Comparison of ENCODE assay signal across 8 cellular contexts in the genomic region with DNA sequence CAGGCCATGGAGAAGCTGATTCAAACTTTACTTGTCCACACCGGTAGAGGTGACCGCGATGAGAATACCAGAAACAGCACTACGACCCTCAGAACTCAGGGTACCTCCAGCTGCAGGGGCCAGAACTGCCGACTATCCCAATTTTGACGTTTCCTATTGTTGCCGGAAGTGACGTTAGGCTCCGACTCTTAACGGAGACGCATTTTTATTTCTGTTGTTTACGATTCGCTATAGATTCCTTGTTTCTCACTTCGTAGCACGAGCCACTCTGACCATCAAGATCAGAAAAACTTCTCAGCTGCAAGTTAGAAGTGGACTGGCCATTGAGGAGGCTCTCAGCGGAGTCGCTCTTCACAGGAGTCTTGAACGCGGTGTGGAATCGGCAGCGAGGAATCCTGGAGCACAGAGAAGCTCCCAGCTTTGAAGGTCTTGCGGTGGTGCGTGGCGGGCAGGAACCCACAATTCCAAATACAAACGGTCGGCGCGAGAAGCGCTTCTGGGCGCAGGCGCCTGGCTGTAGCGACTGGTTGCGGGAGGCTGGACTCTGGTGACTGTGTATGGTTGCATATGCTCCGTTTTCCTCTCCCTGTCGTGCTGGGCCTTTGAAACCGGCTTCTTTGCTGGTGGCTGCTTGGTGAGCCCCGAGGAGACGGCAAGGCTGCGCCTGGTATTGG. TPM values are rescaled to one million over a fixed set of nuclear protein-coding genes. Genes with fewer than 3 reads are reported as not detected.
DNase-seq lines count a peak whose midpoint lies in the region; FAIRE-seq and TF ChIP-seq lines count a peak whose summit lies in the region.

A gene with protein sequence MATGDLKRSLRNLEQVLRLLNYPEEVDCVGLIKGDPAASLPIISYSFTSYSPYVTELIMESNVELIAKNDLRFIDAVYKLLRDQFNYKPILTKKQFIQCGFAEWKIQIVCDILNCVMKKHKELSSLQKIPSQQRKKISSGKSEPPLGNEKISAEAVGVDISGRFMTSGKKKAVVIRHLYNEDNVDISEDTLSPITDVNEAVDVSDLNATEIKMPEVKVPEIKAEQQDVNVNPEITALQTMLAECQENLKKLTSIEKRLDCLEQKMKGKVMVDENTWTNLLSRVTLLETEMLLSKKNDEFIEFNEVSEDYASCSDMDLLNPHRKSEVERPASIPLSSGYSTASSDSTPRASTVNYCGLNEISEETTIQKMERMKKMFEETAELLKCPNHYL (plus strand): TSS at position 405 of the 674 bp plus-strand sequence. CDS start 15,211 bp downstream, outside the sequence.
A gene with protein sequence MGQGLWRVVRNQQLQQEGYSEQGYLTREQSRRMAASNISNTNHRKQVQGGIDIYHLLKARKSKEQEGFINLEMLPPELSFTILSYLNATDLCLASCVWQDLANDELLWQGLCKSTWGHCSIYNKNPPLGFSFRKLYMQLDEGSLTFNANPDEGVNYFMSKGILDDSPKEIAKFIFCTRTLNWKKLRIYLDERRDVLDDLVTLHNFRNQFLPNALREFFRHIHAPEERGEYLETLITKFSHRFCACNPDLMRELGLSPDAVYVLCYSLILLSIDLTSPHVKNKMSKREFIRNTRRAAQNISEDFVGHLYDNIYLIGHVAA (minus strand): TSS at position 161 of the 674 bp plus-strand sequence. CDS start 20,575 bp downstream, outside the sequence.

- no peak within 1 kb of the TSS; the same call in 1 of the 2 replicates for H3K4ac ChIP-seq in H9 (ENCODE audit: low read depth, low read length)

- peak; percentile 48 for FAIRE-seq in G401.6 (lab: Jason Lieb, UNC)

- peak within 1 kb of the TSS; percentile 97 for H2BK120ac ChIP-seq in H9 (ENCODE audit: low read depth, low read length, poor library complexity, severe bottlenecking)

- H3K9ac ChIP-seq in H9 (ENCODE audit: extremely low read depth, insufficient read length, low read length) = peak within 1 kb of the TSS; percentile 100
- H3K9ac ChIP-seq in SK-N-MC (ENCODE audit: insufficient read length) = peak within 1 kb of the TSS; percentile 100

- no peaks in the 10 kb centered on the region; a peak in 1 of 5 replicates for H3K9me3 Mint-ChIP-seq in H9
- no peaks in the 10 kb centered on the region for H3K9me3 Mint-ChIP-seq in activated naive CD4-positive, alpha-beta T cell treated with anti-CD3 and anti-CD28 coated beads, Interleukin-2, amount 10 ng/mL, durations not matched to agents 7 days and 5 days

- no peak within 1 kb of the TSS for H2BK15ac ChIP-seq in H9 (ENCODE audit: low read depth, low read length)

- H2AK5ac ChIP-seq in H9 (ENCODE audit: insufficient read length, low read length) = no peak within 1 kb of the TSS

- no CpG with 5 or more reads among the region's 39 CpGs for WGBS in H9 (ENCODE audit: extremely low coverage, insufficient read length, low lambda C conversion rate)
- under 1% methylated on average over 21 of the region's 39 CpGs for WGBS in suprapubic skin

- H3K18ac ChIP-seq in H9 (ENCODE audit: insufficient read length, low read depth, low read length) = peak within 1 kb of the TSS; percentile 100

- no peak for TF ChIP-seq EP300 in suprapubic skin (IDR thresholded peaks at IDR 0.05)

- H4K91ac ChIP-seq in H9 (ENCODE audit: insufficient read length, low read depth, low read length) = no peak within 1 kb of the TSS

- peak within 1 kb of the TSS; percentile 99 for H3K4me3 ChIP-seq in SK-N-MC
- peak within 1 kb of the TSS; percentile 82 for H3K4me3 ChIP-seq in suprapubic skin

- H2BK20ac ChIP-seq in H9 (ENCODE audit: low read depth, low read length, poor library complexity, severe bottlenecking) = peak within 1 kb of the TSS; percentile 85

- H3K56ac ChIP-seq in H9 (ENCODE audit: insufficient read length, low read depth, low read length) = peak within 1 kb of the TSS; percentile 99

- peak within 1 kb of the TSS; percentile 99 for H3T11ph ChIP-seq in H9 (ENCODE audit: low read length)

- CTCF ChIA-PET in activated naive CD4-positive, alpha-beta T cell treated with anti-CD3 and anti-CD28 coated beads, Interleukin-2, amount 10 ng/mL, durations not matched to agents 7 days and 5 days (lab: Charles Lee) = interaction anchor here (1.5 kb wide), 1 partner anchor 35 kb away, joined by 3 read pairs; no protein-coding TSS in a partner anchor

- TF ChIP-seq CTCF in H9 (conservative IDR thresholded peaks at IDR 0.05) (no peak), suprapubic skin (IDR thresholded peaks at IDR 0.05) (no peak)

- peak within 1 kb of the TSS; percentile 100 for H2BK12ac ChIP-seq in H9 (ENCODE audit: insufficient read length, low read depth, low read length)

- no peak within 1 kb of the TSS for H3K23ac ChIP-seq in H9 (ENCODE audit: insufficient read length, low read depth, low read length)

- H3K27ac ChIP-seq in H9 (ENCODE audit: insufficient read length, low read depth, low read length) (peak within 1 kb of the TSS; percentile 97), SK-N-MC (peak within 1 kb of the TSS; percentile 99), suprapubic skin (peak within 1 kb of the TSS; percentile 100)

- H3K14ac ChIP-seq in H9 (ENCODE audit: insufficient read depth, low read length) = peak within 1 kb of the TSS; percentile 100

- peaks cover 4% of the 10 kb centered on the region for H3K79me2 ChIP-seq in H9 (ENCODE audit: insufficient read depth, low read length)

- H3K4me1 Mint-ChIP-seq in H9 = peaks cover 11 to 20% of the 10 kb centered on the region in 2 experiments
- peaks cover 59% of the 10 kb centered on the region for H3K4me1 Mint-ChIP-seq in activated naive CD4-positive, alpha-beta T cell treated with anti-CD3 and anti-CD28 coated beads, Interleukin-2, amount 10 ng/mL, durations not matched to agents 7 days and 5 days

- no peaks in the 10 kb centered on the region; a peak in 1 of 7 replicates for H3K36me3 Mint-ChIP-seq in H9 (ENCODE audit: insufficient read depth in 1 of 3, low read depth in 3 of 3)
- peaks cover 15% of the 10 kb centered on the region for H3K36me3 Mint-ChIP-seq in activated naive CD4-positive, alpha-beta T cell treated with anti-CD3 and anti-CD28 coated beads, Interleukin-2, amount 10 ng/mL, durations not matched to agents 7 days and 5 days

- H4K20me1 ChIP-seq in H9 (ENCODE audit: control insufficient read depth, insufficient read depth, insufficient read length) = no peaks in the 10 kb centered on the region

- peak within 1 kb of the TSS; percentile 100 for H4K5ac ChIP-seq in H9 (ENCODE audit: insufficient read length, low read depth, low read length)

- H3K27me3 ChIP-seq in H9 (ENCODE audit: insufficient read depth, low read length) (no peaks in the 10 kb centered on the region), suprapubic skin (no peaks in the 10 kb centered on the region)

- peak within 1 kb of the TSS; percentile 84 for H3K4me2 ChIP-seq in H9 (ENCODE audit: insufficient read depth, insufficient read length, low read length)

- peaks cover 5% of the 10 kb centered on the region for H3K79me1 ChIP-seq in H9 (ENCODE audit: insufficient read depth, low read depth, low read length, poor library complexity, severe bottlenecking)

- peaks cover 5% of the 10 kb centered on the region for H3K23me2 ChIP-seq in H9 (ENCODE audit: insufficient read length, low read depth, low read length, poor library complexity, severe bottlenecking)

- H3K4me1 ChIP-seq in H9 (ENCODE audit: insufficient read depth, low read length) (no peaks in the 10 kb centered on the region), suprapubic skin (peaks cover 38% of the 10 kb centered on the region)

- peak within 1 kb of the TSS; percentile 100 for H3K27ac Mint-ChIP-seq in H9
- H3K27ac Mint-ChIP-seq in activated naive CD4-positive, alpha-beta T cell treated with anti-CD3 and anti-CD28 coated beads, Interleukin-2, amount 10 ng/mL, durations not matched to agents 7 days and 5 days = peak within 1 kb of the TSS; percentile 100

- H3K9me3 ChIP-seq in H9 (ENCODE audit: control insufficient read depth, low read depth, low read length) (no peaks in the 10 kb centered on the region), SK-N-MC (ENCODE audit: low read depth, low read length) (peaks cover 7% of the 10 kb centered on the region; the same call in 1 of the 2 replicates), suprapubic skin (no peaks in the 10 kb centered on the region)

- peak within 1 kb of the TSS; percentile 96 to 99 for H3K4me3 Mint-ChIP-seq in H9
- peak within 1 kb of the TSS; percentile 99 for H3K4me3 Mint-ChIP-seq in activated naive CD4-positive, alpha-beta T cell treated with anti-CD3 and anti-CD28 coated beads, Interleukin-2, amount 10 ng/mL, durations not matched to agents 7 days and 5 days

- peak within 1 kb of the TSS; percentile 93 for H4K8ac ChIP-seq in H9 (replicated peaks; ENCODE audit: insufficient read length, low read depth, low read length)

- H2AFZ ChIP-seq in H9 (ENCODE audit: low read length) = peak within 1 kb of the TSS; percentile 99

- DNase-seq in H9 (peak; percentile 77), M059J (ENCODE audit: low read depth) (peak; percentile 68), SK-N-MC (ENCODE audit: low read depth, low spot score) (peak; percentile 75), glomerular endothelial cell (ENCODE audit: extremely low read depth, low read depth, low spot score) (peak; percentile 55), occipital lobe (lab: John Stamatoyannopoulos, UW) (peak; percentile 72), suprapubic skin (ENCODE audit: low spot score in 2 of 2) (peak; percentile 77 to 87)
- DNase-seq in activated naive CD4-positive, alpha-beta T cell treated with anti-CD3 and anti-CD28 coated beads, Interleukin-2, amount 10 ng/mL, durations not matched to agents 7 days and 5 days = peak; percentile 77

- peak in 1 of 2 donors; percentile 8 for TF ChIP-seq POLR2A in suprapubic skin (IDR thresholded peaks at IDR 0.05)

- H3K27me3 Mint-ChIP-seq in H9 (ENCODE audit: low read depth) = no peaks in the 10 kb centered on the region
- no peaks in the 10 kb centered on the region for H3K27me3 Mint-ChIP-seq in activated naive CD4-positive, alpha-beta T cell treated with anti-CD3 and anti-CD28 coated beads, Interleukin-2, amount 10 ng/mL, durations not matched to agents 7 days and 5 days

- H2BK5ac ChIP-seq in H9 (ENCODE audit: insufficient read length, low read length) = peak within 1 kb of the TSS; percentile 99

- H3K36me3 ChIP-seq in SK-N-MC (ENCODE audit: insufficient read depth, low read length) (peaks cover 16% of the 10 kb centered on the region; the same call in 1 of the 2 replicates), suprapubic skin (no peaks in the 10 kb centered on the region)

RNA-seq across cellular contexts. Expression of the first gene that starts in this region (rescaled TPM):
- total RNA-seq in H9 (2021) = 15.3 and 16.5 TPM in 2 replicates
- total RNA-seq in M059J (2014; rRNA removed; shearing (Covaris generic)) = 9.7 and 10.0 TPM in 2 replicates
- total RNA-seq in glomerular endothelial cell = 6.0 and 9.0 TPM in 2 replicates
- total RNA-seq in occipital lobe = 35.4 TPM
- 10 to 100 TPM in 3 of 4 donors, 1 to 10 TPM in 1; 9.5 to 23.0 (median 11.3) TPM for total RNA-seq in suprapubic skin

RNA-seq across cellular contexts. Expression of the second gene that starts in this region (rescaled TPM):
- total RNA-seq in H9 (2021) (8.9 and 9.0 TPM in 2 replicates), glomerular endothelial cell (13.4 and 25.7 TPM in 2 replicates), occipital lobe (32.9 TPM), suprapubic skin (10 to 100 TPM; 28.6 to 40.8 (median 38.6) TPM)
- total RNA-seq in M059J (2014; rRNA removed; shearing (Covaris generic)) = 20.3 and 29.0 TPM in 2 replicates

Comparison
In these comparisons a context has a peak if more than half of its experiments do, and no peak if none do; other contexts are left out.
1. Peak in every context shown above with its lines: DNase-seq, H3K4me3 ChIP-seq and H3K27ac ChIP-seq.